In genomic region chr3:51538459-51539290, GRCh38 we compare ENCODE assay signal across 8 cellular contexts. TPM values are rescaled to one million over a fixed set of nuclear protein-coding genes. Genes with fewer than 3 reads are reported as not detected.
A peak's percentile ranks its signal among the peaks of the same experiment; 100 is the strongest.
DNase-seq lines count a peak whose midpoint lies in the region; ATAC-seq lines count a peak whose summit lies in the region.

Gene RAD54L2, plus strand, starts transcription at chr3:51538719. Its CDS starts 51,702 bp downstream, at chr3:51590421.

- H2BK12ac ChIP-seq in neuronal stem cell (ENCODE audit: low read length) = no peak within 1 kb of the TSS

- no CpG with 5 or more reads among the region's 91 CpGs for WGBS in neuronal stem cell (ENCODE audit: extremely low coverage in 2 of 2, insufficient read length in 2 of 2, insufficient replicate concordance in 1 of 2), 2 donors

- peak within 1 kb of the TSS; percentile 53 to 98 for H3K4me3 ChIP-seq in neuronal stem cell (ENCODE audit: low read length in 2 of 2)
- H3K4me3 ChIP-seq in subcutaneous abdominal adipose tissue (ENCODE audit: low read depth in 1 of 5, low read length in 5 of 5) = peak within 1 kb of the TSS; percentile 61 to 99 (median 89)

- H2BK15ac ChIP-seq in neuronal stem cell (ENCODE audit: low read length) = no peak within 1 kb of the TSS

- no peak within 1 kb of the TSS for H2AK5ac ChIP-seq in neuronal stem cell (ENCODE audit: low read depth, low read length)

- H3K4me2 ChIP-seq in neuronal stem cell (ENCODE audit: insufficient read depth, low read length, poor library complexity, severe bottlenecking) = peak within 1 kb of the TSS; percentile 87

- H3K23ac ChIP-seq in neuronal stem cell (ENCODE audit: low read depth, low read length, poor library complexity) = peak within 1 kb of the TSS; percentile 94

- H2BK120ac ChIP-seq in neuronal stem cell (ENCODE audit: low read depth, low read length) = no peak within 1 kb of the TSS

- peak within 1 kb of the TSS; percentile 90 for H3K14ac ChIP-seq in neuronal stem cell (ENCODE audit: low read length)

- H4K8ac ChIP-seq in neuronal stem cell (ENCODE audit: low read depth, low read length) = no peak within 1 kb of the TSS

- peaks cover 5% of the 10 kb centered on the region for H3K79me1 ChIP-seq in neuronal stem cell (ENCODE audit: low read depth, low read length)

- H3K4me1 ChIP-seq in neuronal stem cell (ENCODE audit: control insufficient read depth in 2 of 2, insufficient read depth in 1 of 2, low read depth in 1 of 2, low read length in 2 of 2) (peaks cover 4 to 6% of the 10 kb centered on the region in 2 donors), subcutaneous abdominal adipose tissue (ENCODE audit: control insufficient read depth in 5 of 5, insufficient read depth in 5 of 5, low read length in 5 of 5) (peaks cover 3 to 29% (median 25%) of the 10 kb centered on the region in 5 donors)

- H3K27me3 ChIP-seq in neuronal stem cell (ENCODE audit: control insufficient read depth in 3 of 3, insufficient read depth in 3 of 3, low read depth in 1 of 3, low read length in 3 of 3) = no peaks in the 10 kb centered on the region
- no peaks in the 10 kb centered on the region for H3K27me3 ChIP-seq in subcutaneous abdominal adipose tissue (ENCODE audit: control insufficient read depth in 5 of 5, insufficient read depth in 4 of 5, low read length in 5 of 5)

- H3K36me3 ChIP-seq in neuronal stem cell (replicated peaks in 1 of 2; ENCODE audit: control insufficient read depth in 2 of 2, insufficient read depth in 2 of 2, low read length in 2 of 2) (peaks cover 7 to 29% of the 10 kb centered on the region in 2 donors), subcutaneous abdominal adipose tissue (ENCODE audit: control insufficient read depth in 5 of 5, insufficient read depth in 5 of 5, low read length in 5 of 5) (peaks cover 0 to 7% (median 2%) of the 10 kb centered on the region in 5 donors)

- peak; percentile 74 for ATAC-seq in GM21529 (IDR thresholded peaks at IDR 0.05; ENCODE audit: unreplicated experiment)

- H3K9ac ChIP-seq in neuronal stem cell (ENCODE audit: low read depth, low read length, poor library complexity) (peak within 1 kb of the TSS; percentile 85), subcutaneous abdominal adipose tissue (ENCODE audit: low read length in 5 of 5) (peak within 1 kb of the TSS; percentile 94 to 98 (median 96))

- H3K9me3 ChIP-seq in neuronal stem cell (replicated peaks in 1 of 2; ENCODE audit: control insufficient read depth in 2 of 2, insufficient read depth in 1 of 2, low read depth in 1 of 2, low read length in 2 of 2) (no peaks in the 10 kb centered on the region), subcutaneous abdominal adipose tissue (ENCODE audit: control insufficient read depth in 5 of 5, low read length in 5 of 5) (no peaks in the 10 kb centered on the region)

- H3K18ac ChIP-seq in neuronal stem cell (ENCODE audit: low read length) = peak within 1 kb of the TSS; percentile 94

- H3K27ac ChIP-seq in neuronal stem cell (replicated peaks; ENCODE audit: low read length) = peak within 1 kb of the TSS; percentile 76
- H3K27ac ChIP-seq in subcutaneous abdominal adipose tissue (ENCODE audit: low read depth, low read length) = peak within 1 kb of the TSS; percentile 88

- DNase-seq in Daoy (ENCODE audit: low read depth) (peak; percentile 87), KG1 (lab: John Stamatoyannopoulos, UW) (peak; percentile 53), SHP77 treated with DMSO at 0.1 percent for 48 hours (lab: John Stamatoyannopoulos, UW) (peak; percentile 30), foreskin melanocyte (peak; percentile 76), neuronal stem cell (ENCODE audit: low spot score) (peak; percentile 83)
- DNase-seq in activated naive CD4-positive, alpha-beta T cell (lab: John Stamatoyannopoulos, UW) = peak; percentile 44 to 75 (median 60)

- H2BK5ac ChIP-seq in neuronal stem cell (ENCODE audit: low read length) = peak within 1 kb of the TSS; percentile 1

- peak within 1 kb of the TSS; percentile 84 for H2AFZ ChIP-seq in neuronal stem cell (ENCODE audit: low read length)

- no peak within 1 kb of the TSS for H4K91ac ChIP-seq in neuronal stem cell (ENCODE audit: low read depth, low read length, poor library complexity)

- H3K4ac ChIP-seq in neuronal stem cell (ENCODE audit: low read length) = peak within 1 kb of the TSS; percentile 5

RNA-seq across cellular contexts. Expression of gene RAD54L2, which starts in this region (rescaled TPM):
- 10.2 and 10.6 TPM in 2 replicates for total RNA-seq in Daoy (2014; rRNA removed; shearing (Covaris generic))
- 12.2 TPM for polyA plus RNA-seq in neuronal stem cell (2013, experiment 1 of 2)
- 11.9 TPM for polyA plus RNA-seq in neuronal stem cell (2013, experiment 2 of 2)

Comparison
In these comparisons a context has a peak if more than half of its experiments do, and no peak if none do; other contexts are left out.
1. Peak in every context shown above with its lines: DNase-seq, ATAC-seq, H3K4me3 ChIP-seq and H3K27ac ChIP-seq.
2. DNase-seq: peak in every context shown above with its lines; median percentile 87 in Daoy; 83 in neuronal stem cell; 76 in foreskin melanocyte; 60 in activated naive CD4-positive, alpha-beta T cell; 53 in KG1; 30 in SHP77 treated with DMSO at 0.1 percent for 48 hours.